6 cellular contexts compared by ENCODE assay signal in the genomic region with DNA sequence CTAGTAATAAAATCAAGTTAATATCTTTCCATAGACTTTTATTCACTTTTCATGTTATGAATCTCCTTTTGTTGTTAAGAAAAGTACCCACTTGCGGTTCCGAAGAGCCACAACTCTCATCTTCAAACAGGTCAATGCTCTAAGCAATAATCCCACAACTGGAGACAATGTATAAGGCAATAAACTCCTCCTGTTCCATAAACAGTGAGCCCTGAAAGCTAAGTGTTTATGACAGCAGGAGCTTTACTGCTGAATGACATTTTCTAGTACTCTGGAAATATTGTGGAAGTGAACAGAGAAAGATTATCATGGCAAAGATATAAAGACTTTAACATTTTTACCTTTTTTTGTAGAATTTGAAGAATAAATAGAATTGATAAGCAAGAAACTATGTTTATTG.
"Had no signal": no experiment of that assay in that cellular context is flagged by ENCODE, and none has a peak within 500 bp of the region (broad histone marks: within the 10 kb centered on the region; RNA-seq: fewer than 3 reads in every experiment).

No MANE protein-coding gene starts in this region.

- H2AFZ ChIP-seq: GM23338 had no signal

- H3K27ac Mint-ChIP-seq: GM23338, H9, HFFc6 had no signal

- H3K4me2 ChIP-seq: GM23338 had no signal

- H3K9me3 Mint-ChIP-seq: GM23338 had no signal

- H3K4me3 Mint-ChIP-seq: GM23338, H9, HFFc6 had no signal

- H3K4me3 ChIP-seq: GM23338, K562 had no signal

- ATAC-seq: GM23338, K562 had no signal

- H3K4me1 Mint-ChIP-seq: GM23338, H9 had no signal

- DNase-seq: H9, HCEC 1CT, HFFc6, IMR-90 had no signal
